ENCODE assay signal across 22 cellular contexts in genomic region chr4:153215976-153216375, GRCh38.
"Had no signal": no experiment of that assay in that cellular context is flagged by ENCODE, and none has a peak within 500 bp of the region (broad histone marks: within the 10 kb centered on the region; RNA-seq: fewer than 3 reads in every experiment).

No MANE protein-coding gene starts in this region.

- H2AFZ ChIP-seq: hepatocyte had no signal

- H3K27ac ChIP-seq: brain microvascular endothelial cell, esophagus muscularis mucosa, foreskin keratinocyte, hepatocyte, left lung, prostate gland, upper lobe of right lung, VCaP had no signal

- H3K36me3 ChIP-seq: brain microvascular endothelial cell, esophagus muscularis mucosa, left lung, prostate gland, upper lobe of right lung had no signal

- H3K4me2 ChIP-seq: hepatocyte had no signal

- H3K9me3 ChIP-seq: esophagus muscularis mucosa, left lung, prostate gland, upper lobe of right lung had no signal

- H3K4me1 ChIP-seq: foreskin keratinocyte, left lung, prostate gland, upper lobe of right lung had no signal

- DNase-seq: activated CD4-positive, alpha-beta T cell treated with anti-CD3 and anti-CD28 coated beads, Interleukin-2, amount 10 ng/mL, durations not matched to agents 7 days and 5 days; activated CD4-positive, CD25-positive, alpha-beta regulatory T cell treated with anti-CD3 and anti-CD28 coated beads, Interleukin-2, amount 50 U/mL, for 72 hours; activated CD8-positive, alpha-beta T cell treated with anti-CD3 and anti-CD28 coated beads, Interleukin-2, amount 10 ng/mL, durations not matched to agents 7 days and 5 days; activated gamma-delta T cell treated with Interleukin-2 at 50 U/mL for 16 hours; aorta; brain microvascular endothelial cell; central memory CD4-positive, alpha-beta T cell; dorsolateral prefrontal cortex; effector memory CD8-positive, alpha-beta T cell; foreskin keratinocyte; immature natural killer cell; kidney glomerular epithelial cell; left lung; naive thymus-derived CD4-positive, alpha-beta T cell; stimulated activated CD4-positive, alpha-beta T cell treated with anti-CD3 and anti-CD28 coated beads, Interleukin-4, amount 100 ng/mL, for 24 hours; stimulated activated naive CD4-positive, alpha-beta T cell treated with Interleukin-2 at 50 U/mL for 16 hours; upper lobe of right lung had no signal

- H3K27me3 ChIP-seq: brain microvascular endothelial cell, dorsolateral prefrontal cortex, esophagus muscularis mucosa, foreskin keratinocyte, hepatocyte, left lung, upper lobe of right lung had no signal

- ATAC-seq: activated CD8-positive, alpha-beta T cell treated with anti-CD3 and anti-CD28 coated beads, Interleukin-2, amount 10 ng/mL, durations not matched to agents 7 days and 5 days; effector memory CD8-positive, alpha-beta T cell; foreskin keratinocyte; left lung; naive thymus-derived CD4-positive, alpha-beta T cell; upper lobe of right lung had no signal

- H3K4me3 ChIP-seq: esophagus muscularis mucosa, hepatocyte, left lung, lung, prostate gland, upper lobe of right lung had no signal
